8 cellular contexts compared by ENCODE assay signal in genomic region chr3:123262868-123263267, GRCh38.
"Had no signal": no experiment of that assay in that cellular context is flagged by ENCODE, and none has a peak within 500 bp of the region (broad histone marks: within the 10 kb centered on the region; RNA-seq: fewer than 3 reads in every experiment).

No MANE protein-coding gene starts in this region.

- H3K27ac Mint-ChIP-seq: IgD-negative memory B cell had no signal

- DNase-seq: IMR-90, KBM-7, KG1 had no signal

- H3K27me3 Mint-ChIP-seq: IgD-negative memory B cell had no signal

- ATAC-seq: HepG2, K562 had no signal

- H3K4me3 ChIP-seq: K562 had no signal

- H3K4me3 Mint-ChIP-seq: IgD-negative memory B cell had no signal

- H3K27ac ChIP-seq: HL-60, KMS-11 had no signal

- H3K9ac ChIP-seq: KMS-11 had no signal
